Comparison of ENCODE assay signal across 17 cellular contexts in genomic region chr12:107462428-107463332, GRCh38.
A peak's percentile ranks its signal among the peaks of the same experiment; 100 is the strongest.
DNase-seq lines count a peak whose midpoint lies in the region; ATAC-seq, FAIRE-seq and TF ChIP-seq lines count a peak whose summit lies in the region.
"Had no signal": no experiment of that assay in that cellular context is flagged by ENCODE, and none has a peak within 500 bp of the region (broad histone marks: within the 10 kb centered on the region; RNA-seq: fewer than 3 reads in every experiment).

No MANE protein-coding gene starts in this region.

- peak overlapping the region; percentile 22; the same call in 1 of the 2 replicates for H4K91ac ChIP-seq in IMR-90 (ENCODE audit: insufficient read depth, low read depth, low read length)

- peak overlapping the region; percentile 92; the same call in 2 of the 3 replicates for H2BK15ac ChIP-seq in IMR-90 (ENCODE audit: low read depth, low read length)

- ATAC-seq in IMR-90 (ENCODE audit: low read depth) = no peak
- no peak for ATAC-seq in activated CD8-positive, alpha-beta memory T cell treated with anti-CD3 and anti-CD28 coated beads, Interleukin-2, amount 10 ng/mL, durations not matched to agents 7 days and 5 days
- no peak for ATAC-seq in GM21825 (IDR thresholded peaks at IDR 0.05; ENCODE audit: unreplicated experiment)
- ATAC-seq: SK-N-SH treated with all-trans-retinoic acid at 6 μM for 48 hours had no signal

- peak overlapping the region; percentile 85; the same call in 1 of the 2 replicates for H3K4ac ChIP-seq in IMR-90 (ENCODE audit: low read depth, low read length)

- no peak overlapping the region for H3K4me3 Mint-ChIP-seq in activated CD8-positive, alpha-beta memory T cell treated with anti-CD3 and anti-CD28 coated beads, Interleukin-2, amount 10 ng/mL, durations not matched to agents 7 days and 5 days
- H3K4me3 Mint-ChIP-seq: CD8-positive, alpha-beta memory T cell; T-cell had no signal

- TF ChIP-seq CTCF in IMR-90 (conservative IDR thresholded peaks at IDR 0.05; ENCODE audit: low read depth, low read length) (no peak), bronchial epithelial cell (IDR thresholded peaks at IDR 0.05; ENCODE audit: insufficient read depth, low read length, severe bottlenecking) (no peak)

- H3K9me3 ChIP-seq in IMR-90 (ENCODE audit: control insufficient read depth, insufficient read depth, low read length) = no peaks in the 10 kb centered on the region
- H3K9me3 ChIP-seq in effector memory CD4-positive, alpha-beta T cell (ENCODE audit: control insufficient read depth, low read length) = no peaks in the 10 kb centered on the region
- H3K9me3 ChIP-seq: BE2C, HAP-1 had no signal

- POLR2A ChIA-PET in IMR-90 (lab: Charles Lee; ENCODE audit: unreplicated experiment) = no interaction called here

- no TSS peak for BruUV-seq in IMR-90 (replicated peaks; lab: Mats Ljungman, UMichigan)

- dilution Hi-C loops in IMR-90 (cut with HindIII; ENCODE audit: low sequenced_read_pairs, unreplicated experiment) = no loop called here

- in situ Hi-C loops in IMR-90 (cut with MboI; ENCODE audit: low sequenced_read_pairs) = no loop called here

- peaks cover 10% of the 10 kb centered on the region for H3K9me1 ChIP-seq in IMR-90 (ENCODE audit: insufficient read depth, low read length)

- H3K4me1 Mint-ChIP-seq in activated CD8-positive, alpha-beta memory T cell treated with anti-CD3 and anti-CD28 coated beads, Interleukin-2, amount 10 ng/mL, durations not matched to agents 7 days and 5 days = no peaks in the 10 kb centered on the region

- H2BK5ac ChIP-seq in IMR-90 (ENCODE audit: low read depth, low read length, poor library complexity, severe bottlenecking) = peak overlapping the region; percentile 90

- no peak for TF ChIP-seq RAD21 in IMR-90 (IDR thresholded peaks at IDR 0.05; ENCODE audit: low read length)

- peak overlapping the region; percentile 83; the same call in 1 of the 2 replicates for H3K23ac ChIP-seq in IMR-90 (ENCODE audit: low read depth, low read length)

- H4K8ac ChIP-seq in IMR-90 (ENCODE audit: low read depth in 2 of 2, low read length in 2 of 2) = peak overlapping the region; percentile 28 to 80; a peak in 3 of 4 replicates

- H2AK9ac ChIP-seq in IMR-90 (replicated peaks; ENCODE audit: low read depth, low read length, poor library complexity) = peak overlapping the region; percentile 34

- H3K27ac Mint-ChIP-seq in activated CD8-positive, alpha-beta memory T cell treated with anti-CD3 and anti-CD28 coated beads, Interleukin-2, amount 10 ng/mL, durations not matched to agents 7 days and 5 days = no peak overlapping the region
- H3K27ac Mint-ChIP-seq: CD8-positive, alpha-beta memory T cell; T-cell had no signal

- no peak overlapping the region for H3K4me2 ChIP-seq in IMR-90 (ENCODE audit: low read depth, low read length)

- no peaks in the 10 kb centered on the region for H3K36me3 Mint-ChIP-seq in activated CD8-positive, alpha-beta memory T cell treated with anti-CD3 and anti-CD28 coated beads, Interleukin-2, amount 10 ng/mL, durations not matched to agents 7 days and 5 days
- H3K36me3 Mint-ChIP-seq: CD8-positive, alpha-beta memory T cell; T-cell had no signal

- peaks cover 9% of the 10 kb centered on the region for H3K4me1 ChIP-seq in IMR-90 (ENCODE audit: control insufficient read depth, insufficient read depth, low read length)
- no peaks in the 10 kb centered on the region for H3K4me1 ChIP-seq in effector memory CD4-positive, alpha-beta T cell (ENCODE audit: control insufficient read depth, insufficient read depth, low read length, poor library complexity, severe bottlenecking)
- H3K4me1 ChIP-seq: HAP-1 had no signal

- DNase-seq in GM12891 (ENCODE audit: insufficient read length, low spot score) (no peak), IMR-90 (no peak), bronchial epithelial cell (ENCODE audit: low read depth) (no peak), urothelium cell line (ENCODE audit: low spot score) (no peak)
- DNase-seq in activated CD8-positive, alpha-beta memory T cell treated with anti-CD3 and anti-CD28 coated beads, Interleukin-2, amount 10 ng/mL, durations not matched to agents 7 days and 5 days = no peak
- no peak for DNase-seq in effector memory CD4-positive, alpha-beta T cell
- DNase-seq: BE2C; CD8-positive, alpha-beta memory T cell; KG1; NCI-H187 treated with DMSO at 0.1 percent for 48 hours; NCI-H226; OCI-M1; SHP77 treated with DMSO at 0.1 percent for 48 hours; T-cell had no signal

- H3K27me3 ChIP-seq in IMR-90 (ENCODE audit: control insufficient read depth, insufficient read depth, low read length) = no peaks in the 10 kb centered on the region; the same call in 1 of the 2 replicates
- no peaks in the 10 kb centered on the region for H3K27me3 ChIP-seq in bronchial epithelial cell (ENCODE audit: control insufficient read depth, insufficient read depth, low read length)
- no peaks in the 10 kb centered on the region for H3K27me3 ChIP-seq in effector memory CD4-positive, alpha-beta T cell (replicated peaks; ENCODE audit: control insufficient read depth, insufficient read depth, low read length, poor library complexity, severe bottlenecking)
- H3K27me3 ChIP-seq: BE2C had no signal

- H2AFZ ChIP-seq in IMR-90 (replicated peaks; ENCODE audit: low read length, poor library complexity) = peak overlapping the region; percentile 54

- H3K4me3 ChIP-seq in IMR-90 (ENCODE audit: insufficient read depth, low read depth, low read length) (no peak overlapping the region), bronchial epithelial cell (ENCODE audit: low read depth, low read length) (no peak overlapping the region)
- H3K4me3 ChIP-seq in effector memory CD4-positive, alpha-beta T cell (ENCODE audit: insufficient read depth, low read depth, low read length, poor library complexity, severe bottlenecking) = no peak overlapping the region
- H3K4me3 ChIP-seq: HAP-1 had no signal

- FAIRE-seq in GM12891 (lab: Jason Lieb, UNC) = peak; percentile 82
- peak; percentile 83 for FAIRE-seq in bronchial epithelial cell (lab: Jason Lieb, UNC)
- peak; percentile 97 for FAIRE-seq in urothelium cell line (lab: Jason Lieb, UNC)

- no peak overlapping the region for H3K9ac ChIP-seq in IMR-90 (ENCODE audit: low read depth, low read length)

- peaks cover 7 to 10% of the 10 kb centered on the region in 2 experiments; a peak in 2 of 4 replicates for H3K79me1 ChIP-seq in IMR-90 (ENCODE audit: low read depth in 1 of 2, low read length in 2 of 2)

- H2AK5ac ChIP-seq in IMR-90 (ENCODE audit: low read depth, low read length) = peak overlapping the region; percentile 98

- peak overlapping the region; percentile 88 for H2BK20ac ChIP-seq in IMR-90 (ENCODE audit: low read depth, low read length)

- H4K5ac ChIP-seq in IMR-90 (ENCODE audit: low read depth, low read length) = peak overlapping the region; percentile 57; the same call in 1 of the 2 replicates

- no peak overlapping the region for H3K27ac ChIP-seq in IMR-90 (ENCODE audit: insufficient read depth, low read length)
- H3K27ac ChIP-seq in effector memory CD4-positive, alpha-beta T cell (ENCODE audit: insufficient read depth, low read length, poor library complexity, severe bottlenecking) = no peak overlapping the region

- intact Hi-C loops in IMR-90 (cut with micrococcal nuclease) = no loop called here

- no peaks in the 10 kb centered on the region for H3K9me3 Mint-ChIP-seq in activated CD8-positive, alpha-beta memory T cell treated with anti-CD3 and anti-CD28 coated beads, Interleukin-2, amount 10 ng/mL, durations not matched to agents 7 days and 5 days (ENCODE audit: low read depth)
- H3K9me3 Mint-ChIP-seq: T-cell had no signal

- no peak overlapping the region for H3K56ac ChIP-seq in IMR-90 (ENCODE audit: extremely low read depth, insufficient read depth, low read length)

- no peaks in the 10 kb centered on the region for H3K27me3 Mint-ChIP-seq in activated CD8-positive, alpha-beta memory T cell treated with anti-CD3 and anti-CD28 coated beads, Interleukin-2, amount 10 ng/mL, durations not matched to agents 7 days and 5 days
- H3K27me3 Mint-ChIP-seq: T-cell had no signal

- H3K36me3 ChIP-seq in IMR-90 (ENCODE audit: control insufficient read depth, insufficient read depth, low read length) = no peaks in the 10 kb centered on the region
- H3K36me3 ChIP-seq in bronchial epithelial cell (ENCODE audit: control insufficient read depth, insufficient read depth, low read length) = no peaks in the 10 kb centered on the region
- H3K36me3 ChIP-seq in effector memory CD4-positive, alpha-beta T cell (ENCODE audit: control insufficient read depth, insufficient read depth, low read length) = no peaks in the 10 kb centered on the region
- H3K36me3 ChIP-seq: BE2C, HAP-1 had no signal

- CTCF ChIA-PET in IMR-90 (lab: Yijun Ruan, JAX) = no interaction called here
- CTCF ChIA-PET in activated CD8-positive, alpha-beta memory T cell treated with anti-CD3 and anti-CD28 coated beads, Interleukin-2, amount 10 ng/mL, durations not matched to agents 7 days and 5 days (lab: Charles Lee) = no interaction called here

- H3K18ac ChIP-seq in IMR-90 (ENCODE audit: low read depth, low read length) = peak overlapping the region; percentile 1; the same call in 1 of the 2 replicates

- no peaks in the 10 kb centered on the region for H4K20me1 ChIP-seq in IMR-90 (ENCODE audit: insufficient read depth, low read length)

- WGBS in IMR-90 (ENCODE audit: extremely low coverage in 2 of 2, insufficient read length in 1 of 2), 2 experiments = 85% methylated on average over 4 of the region's 4 CpGs; no CpG with 5 or more reads in 1 of the 2 experiments

- TF ChIP-seq POLR2A in GM12891 (IDR thresholded peaks at IDR 0.05; ENCODE audit: low read depth, low read length) (no peak), IMR-90 (IDR thresholded peaks at IDR 0.05; ENCODE audit: low read depth, low read length) (no peak)

- peak overlapping the region; percentile 90 for H2BK120ac ChIP-seq in IMR-90 (ENCODE audit: low read depth, low read length)

- peak overlapping the region; percentile 90 for H3K14ac ChIP-seq in IMR-90 (replicated peaks; ENCODE audit: low read depth, low read length)

TF ChIP-seq in GM12891, 5 proteins besides CTCF, POLR2A, EP300 and RAD21:
- TF ChIP-seq POLR2AphosphoS5 (IDR thresholded peaks at IDR 0.05; ENCODE audit: low read depth, low read length) (no peak), TAF1 (IDR thresholded peaks at IDR 0.05; ENCODE audit: low read depth, low read length) (no peak)

TF ChIP-seq in IMR-90, 13 proteins besides CTCF, POLR2A, EP300 and RAD21 (continues in another document):
- TF ChIP-seq, protein P1, sequence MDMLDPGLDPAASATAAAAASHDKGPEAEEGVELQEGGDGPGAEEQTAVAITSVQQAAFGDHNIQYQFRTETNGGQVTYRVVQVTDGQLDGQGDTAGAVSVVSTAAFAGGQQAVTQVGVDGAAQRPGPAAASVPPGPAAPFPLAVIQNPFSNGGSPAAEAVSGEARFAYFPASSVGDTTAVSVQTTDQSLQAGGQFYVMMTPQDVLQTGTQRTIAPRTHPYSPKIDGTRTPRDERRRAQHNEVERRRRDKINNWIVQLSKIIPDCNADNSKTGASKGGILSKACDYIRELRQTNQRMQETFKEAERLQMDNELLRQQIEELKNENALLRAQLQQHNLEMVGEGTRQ (IDR thresholded peaks at IDR 0.05; ENCODE audit: low read depth, low read length) = no peak
- no peak for TF ChIP-seq MAFK (IDR thresholded peaks at IDR 0.05; ENCODE audit: low read depth, low read length)
- no peak for TF ChIP-seq RFX5 (IDR thresholded peaks at IDR 0.05; ENCODE audit: low read depth, low read length)
